In genomic region chr3:56347219-56347871, GRCh38 we compare ENCODE assay signal across 7 cellular contexts.
DNase-seq lines count a peak whose midpoint lies in the region; ATAC-seq and TF ChIP-seq lines count a peak whose summit lies in the region.

No MANE protein-coding gene starts in this region.

- H3K4me3 ChIP-seq in right lobe of liver = no peak overlapping the region

- no peaks in the 10 kb centered on the region for H3K9me3 ChIP-seq in right lobe of liver

- no peak for TF ChIP-seq CTCF in GM10266 (IDR thresholded peaks at IDR 0.05; ENCODE audit: control insufficient read depth, insufficient read depth, low read depth, missing control alignments)
- peak; percentile 43 to 75 (median 55) for TF ChIP-seq CTCF in right lobe of liver (IDR thresholded peaks at IDR 0.05)

- H3K4me1 ChIP-seq in right lobe of liver = no peaks in the 10 kb centered on the region

- in situ Hi-C loops in KBM-7 (cut with MboI; ENCODE audit: low pct_unique_long_range_greater_than_20kb, low sequenced_read_pairs) = no loop called here

- no peaks in the 10 kb centered on the region for H3K36me3 ChIP-seq in right lobe of liver

- intact Hi-C loops in right lobe of liver (cut with DNase I) = loop anchor here in 1 of 2 donors (10.0 kb wide), 1 partner anchor 97 kb away; no protein-coding TSS in a partner anchor

- 24% methylated on average over 5 of the region's 5 CpGs for WGBS in right lobe of liver (ENCODE audit: insufficient coverage, low coverage, low lambda C conversion rate, missing lambda C conversion rate)

- H3K27me3 ChIP-seq in right lobe of liver = no peaks in the 10 kb centered on the region

- no peak overlapping the region for H3K27ac ChIP-seq in right lobe of liver

- no peak for TF ChIP-seq POLR2A in right lobe of liver (IDR thresholded peaks at IDR 0.05)
- TF ChIP-seq POLR2A in GM18505 (IDR thresholded peaks at IDR 0.05; ENCODE audit: borderline replicate concordance, extremely low read depth, insufficient read depth, insufficient read length) = no peak

- DNase-seq in GM10266 (ENCODE audit: extremely low spot score) (peak; percentile 13), KBM-7 (peak; percentile 54), right lobe of liver (peak; percentile 44 to 81 (median 57))
- DNase-seq in activated CD8-positive, alpha-beta memory T cell treated with anti-CD3 and anti-CD28 coated beads, Interleukin-2, amount 50 U/mL, for 48 hours = peak; percentile 71

- ATAC-seq in right lobe of liver = peak; percentile 84 to 92 (median 85)
- no peak for ATAC-seq in GM18505 (IDR thresholded peaks at IDR 0.05; ENCODE audit: unreplicated experiment)
- no peak for ATAC-seq in GM21825 (IDR thresholded peaks at IDR 0.05; ENCODE audit: unreplicated experiment)
- ATAC-seq in GM21423 (IDR thresholded peaks at IDR 0.05; ENCODE audit: unreplicated experiment) = no peak

Comparison
In these comparisons a context has a peak if more than half of its experiments do, and no peak if none do; other contexts are left out.
1. DNase-seq: peak in every context shown above with its lines; median percentile 71 in activated CD8-positive, alpha-beta memory T cell treated with anti-CD3 and anti-CD28 coated beads, Interleukin-2, amount 50 U/mL, for 48 hours; 57 in right lobe of liver; 54 in KBM-7; 13 in GM10266.
2. ATAC-seq: peak in right lobe of liver (4 of 4); none in GM18505 (single experiment), GM21825 (single experiment) and GM21423 (single experiment).